In genomic region chr11:47328449-47329390, GRCh38 we compare ENCODE assay signal across 14 cellular contexts. TPM values are rescaled to one million over a fixed set of nuclear protein-coding genes. Genes with fewer than 3 reads are reported as not detected.
DNase-seq lines count a peak whose midpoint lies in the region; ATAC-seq, FAIRE-seq and TF ChIP-seq lines count a peak whose summit lies in the region.
"Had no signal": no experiment of that assay in that cellular context is flagged by ENCODE, and none has a peak within 500 bp of the region (broad histone marks: within the 10 kb centered on the region; RNA-seq: fewer than 3 reads in every experiment).

No MANE protein-coding gene starts in this region.

- ATAC-seq in GM19043 (IDR thresholded peaks at IDR 0.05; ENCODE audit: low read depth, unreplicated experiment) (peak; percentile 79), HG03175 (IDR thresholded peaks at IDR 0.05; ENCODE audit: unreplicated experiment) (peak; percentile 66)
- ATAC-seq: stimulated activated naive CD8-positive, alpha-beta T cell treated with anti-CD3 and anti-CD28 coated beads, Interleukin-15, amount 100 ng/mL, for 72 hours had no signal

- peak overlapping the region; percentile 69 for H3K9ac ChIP-seq in BLaER1
- H3K9ac ChIP-seq in kidney (ENCODE audit: low read length in 2 of 2) = no peak overlapping the region

- peak overlapping the region; percentile 78 for H3K4me2 ChIP-seq in BLaER1
- H3K4me2 ChIP-seq: smooth muscle cell had no signal

- H3K36me3 ChIP-seq in BLaER1 (peaks cover 34% of the 10 kb centered on the region), kidney (ENCODE audit: control insufficient read depth in 1 of 2, insufficient read depth in 2 of 2, low read length in 2 of 2) (peaks cover 23 to 48% of the 10 kb centered on the region in 2 donors)

- CTCF ChIA-PET in HEK293T (lab: Yijun Ruan, JAX) = no interaction called here

- H3K36me3 Mint-ChIP-seq in endothelial cell (ENCODE audit: low read depth, unreplicated experiment) = peaks cover 31% of the 10 kb centered on the region

- H3K27ac ChIP-seq in BLaER1 (peak overlapping the region; percentile 73), kidney (ENCODE audit: low read depth in 2 of 2, low read length in 2 of 2) (no peak overlapping the region)
- H3K27ac ChIP-seq: ascending aorta, C4-2B had no signal

- no peak overlapping the region for H3K4me3 Mint-ChIP-seq in endothelial cell (ENCODE audit: unreplicated experiment)
- H3K4me3 Mint-ChIP-seq: stimulated activated naive CD8-positive, alpha-beta T cell treated with anti-CD3 and anti-CD28 coated beads, Interleukin-15, amount 100 ng/mL, for 72 hours had no signal

- no peaks in the 10 kb centered on the region for H3K9me3 Mint-ChIP-seq in endothelial cell (ENCODE audit: unreplicated experiment)
- H3K9me3 Mint-ChIP-seq: stimulated activated naive CD8-positive, alpha-beta T cell treated with anti-CD3 and anti-CD28 coated beads, Interleukin-15, amount 100 ng/mL, for 72 hours had no signal

- FAIRE-seq in kidney (lab: Jason Lieb, UNC) = no peak

- no peak for TF ChIP-seq CTCF in endothelial cell (IDR thresholded peaks at IDR 0.05; ENCODE audit: unreplicated experiment)
- no peak for TF ChIP-seq CTCF in kidney (IDR thresholded peaks at IDR 0.05; ENCODE audit: borderline replicate concordance, extremely low read depth, insufficient read depth)

- H3K9me3 ChIP-seq in BLaER1 = no peaks in the 10 kb centered on the region
- no peaks in the 10 kb centered on the region for H3K9me3 ChIP-seq in kidney (ENCODE audit: control insufficient read depth in 1 of 2, low read length in 2 of 2)
- H3K9me3 ChIP-seq: ascending aorta had no signal

- intact Hi-C loops in kidney (cut with DNase I) = no loop called here

- H4K20me1 ChIP-seq in BLaER1 = no peaks in the 10 kb centered on the region

- peaks cover 6% of the 10 kb centered on the region for H3K27me3 Mint-ChIP-seq in endothelial cell (ENCODE audit: unreplicated experiment)
- H3K27me3 Mint-ChIP-seq: stimulated activated naive CD8-positive, alpha-beta T cell treated with anti-CD3 and anti-CD28 coated beads, Interleukin-15, amount 100 ng/mL, for 72 hours had no signal

- POLR2A ChIA-PET in HEK293T (lab: Yijun Ruan, JAX) = no interaction called here

- no peaks in the 10 kb centered on the region for H3K27me3 ChIP-seq in BLaER1
- H3K27me3 ChIP-seq: ascending aorta had no signal

- DNase-seq in endothelial cell (ENCODE audit: low spot score) (no peak), kidney (no peak), AML-193 (lab: John Stamatoyannopoulos, UW) (no peak), HEK293T (ENCODE audit: extremely low spot score) (no peak)
- no peak for DNase-seq in stimulated activated CD4-positive, alpha-beta T cell treated with anti-CD3 and anti-CD28 coated beads, Interleukin-1b, Interleukin-23, amount 100 ng/mL, for 48 hours
- DNase-seq: NCI-H526 treated with DMSO at 0.1 percent for 48 hours; stimulated activated naive CD8-positive, alpha-beta T cell treated with anti-CD3 and anti-CD28 coated beads, Interleukin-15, amount 100 ng/mL, for 72 hours had no signal

- H3K4me1 Mint-ChIP-seq in endothelial cell (ENCODE audit: unreplicated experiment) = peaks cover 20% of the 10 kb centered on the region
- H3K4me1 Mint-ChIP-seq: stimulated activated naive CD8-positive, alpha-beta T cell treated with anti-CD3 and anti-CD28 coated beads, Interleukin-15, amount 100 ng/mL, for 72 hours had no signal

- peak overlapping the region; percentile 61 for H3K27ac Mint-ChIP-seq in endothelial cell (ENCODE audit: unreplicated experiment)

- no peak overlapping the region for H3K4me3 ChIP-seq in BLaER1
- H3K4me3 ChIP-seq in kidney (ENCODE audit: low read length in 2 of 2) = no peak overlapping the region
- H3K4me3 ChIP-seq: ascending aorta, lung, smooth muscle cell had no signal

- H3K4me1 ChIP-seq in BLaER1 = peaks cover 48% of the 10 kb centered on the region
- no peaks in the 10 kb centered on the region for H3K4me1 ChIP-seq in kidney (ENCODE audit: control insufficient read depth in 1 of 2, insufficient read depth in 1 of 2, low read depth in 1 of 2, low read length in 2 of 2)
- H3K4me1 ChIP-seq: ascending aorta had no signal

TF ChIP-seq in HEK293T, 16 proteins besides CTCF, POLR2A, EP300 and RAD21:
- TF ChIP-seq NFRKB (IDR thresholded peaks at IDR 0.05) (no peak), CTBP1 (IDR thresholded peaks at IDR 0.05; ENCODE audit: borderline replicate concordance) (no peak)

RNA-seq across cellular contexts. Expression of gene MYBPC3, which starts 23.8 kb away (rescaled TPM):
- not detected for total RNA-seq in endothelial cell (ENCODE audit: unreplicated experiment)
- 0.19 TPM for total RNA-seq in kidney
- 0.52 TPM for polyA plus RNA-seq in kidney (ENCODE audit: insufficient read depth, low read depth, low replicate concordance)
- total RNA-seq: ascending aorta, smooth muscle cell had no signal

RNA-seq across cellular contexts. Expression of gene SPI1, which starts 49.6 kb away (rescaled TPM):
- total RNA-seq in endothelial cell (ENCODE audit: unreplicated experiment) = not detected
- total RNA-seq in kidney = 39.8 TPM
- 7.3 TPM for polyA plus RNA-seq in kidney (ENCODE audit: insufficient read depth, low read depth, low replicate concordance)
- total RNA-seq: smooth muscle cell had no signal
- polyA plus RNA-seq: smooth muscle cell had no signal

RNA-seq across cellular contexts. Expression of gene MADD, which starts 58.8 kb away (rescaled TPM):
- total RNA-seq in endothelial cell (ENCODE audit: unreplicated experiment) (61.2 TPM), kidney (39.2 TPM)
- 19.0 TPM for polyA plus RNA-seq in kidney (ENCODE audit: insufficient read depth, low read depth, low replicate concordance)

Comparison
In these comparisons a context has a peak if more than half of its experiments do, and no peak if none do; other contexts are left out.
1. RNA of gene SPI1, which starts 49.6 kb away (total RNA-seq): 39.8 TPM in kidney (single experiment); not detected in endothelial cell (single experiment); every median in the first group is over 10 times any median in the second.